ENCODE assay signal across 1 cellular context in genomic region chr11:47394322-47395224, GRCh38.
TF ChIP-seq lines count a peak whose summit lies in the region.

No MANE protein-coding gene starts in this region.

TF ChIP-seq in K562, 482 proteins besides CTCF, POLR2A, EP300 and RAD21 (continued from another document and continues in another):
- no peak for TF ChIP-seq NUFIP1 (IDR thresholded peaks at IDR 0.05; ENCODE audit: partially characterized antibody)
- peak; percentile 90 for TF ChIP-seq ZNF175 (CRISPR knock-in tag; IDR thresholded peaks at IDR 0.05; ENCODE audit: low read depth)
- TF ChIP-seq HES1 (IDR thresholded peaks at IDR 0.05; ENCODE audit: low read depth): no peak
- TF ChIP-seq U2AF1 (optimal IDR thresholded peaks at IDR 0.05; ENCODE audit: low read depth, low read length): no peak
- TF ChIP-seq ZNF239 (CRISPR knock-in tag; IDR thresholded peaks at IDR 0.05): no peak
- peak; percentile 50; the same call in 1 of the 2 replicates for TF ChIP-seq LEF1 (IDR thresholded peaks at IDR 0.05)
- no peak for TF ChIP-seq ZSCAN29 (IDR thresholded peaks at IDR 0.05)
- no peak for TF ChIP-seq POU5F1 (IDR thresholded peaks at IDR 0.05; ENCODE audit: borderline replicate concordance, low read depth, low read length, partially characterized antibody)
- TF ChIP-seq E2F8 (IDR thresholded peaks at IDR 0.05; ENCODE audit: low read depth, partially characterized antibody): no peak
- no peak for TF ChIP-seq SRSF7 (optimal IDR thresholded peaks at IDR 0.05; ENCODE audit: low read depth, low read length)
- peak; percentile 32; the same call in 1 of the 2 replicates for TF ChIP-seq GATAD2B (IDR thresholded peaks at IDR 0.05; ENCODE audit: borderline replicate concordance)
- TF ChIP-seq, protein P1, sequence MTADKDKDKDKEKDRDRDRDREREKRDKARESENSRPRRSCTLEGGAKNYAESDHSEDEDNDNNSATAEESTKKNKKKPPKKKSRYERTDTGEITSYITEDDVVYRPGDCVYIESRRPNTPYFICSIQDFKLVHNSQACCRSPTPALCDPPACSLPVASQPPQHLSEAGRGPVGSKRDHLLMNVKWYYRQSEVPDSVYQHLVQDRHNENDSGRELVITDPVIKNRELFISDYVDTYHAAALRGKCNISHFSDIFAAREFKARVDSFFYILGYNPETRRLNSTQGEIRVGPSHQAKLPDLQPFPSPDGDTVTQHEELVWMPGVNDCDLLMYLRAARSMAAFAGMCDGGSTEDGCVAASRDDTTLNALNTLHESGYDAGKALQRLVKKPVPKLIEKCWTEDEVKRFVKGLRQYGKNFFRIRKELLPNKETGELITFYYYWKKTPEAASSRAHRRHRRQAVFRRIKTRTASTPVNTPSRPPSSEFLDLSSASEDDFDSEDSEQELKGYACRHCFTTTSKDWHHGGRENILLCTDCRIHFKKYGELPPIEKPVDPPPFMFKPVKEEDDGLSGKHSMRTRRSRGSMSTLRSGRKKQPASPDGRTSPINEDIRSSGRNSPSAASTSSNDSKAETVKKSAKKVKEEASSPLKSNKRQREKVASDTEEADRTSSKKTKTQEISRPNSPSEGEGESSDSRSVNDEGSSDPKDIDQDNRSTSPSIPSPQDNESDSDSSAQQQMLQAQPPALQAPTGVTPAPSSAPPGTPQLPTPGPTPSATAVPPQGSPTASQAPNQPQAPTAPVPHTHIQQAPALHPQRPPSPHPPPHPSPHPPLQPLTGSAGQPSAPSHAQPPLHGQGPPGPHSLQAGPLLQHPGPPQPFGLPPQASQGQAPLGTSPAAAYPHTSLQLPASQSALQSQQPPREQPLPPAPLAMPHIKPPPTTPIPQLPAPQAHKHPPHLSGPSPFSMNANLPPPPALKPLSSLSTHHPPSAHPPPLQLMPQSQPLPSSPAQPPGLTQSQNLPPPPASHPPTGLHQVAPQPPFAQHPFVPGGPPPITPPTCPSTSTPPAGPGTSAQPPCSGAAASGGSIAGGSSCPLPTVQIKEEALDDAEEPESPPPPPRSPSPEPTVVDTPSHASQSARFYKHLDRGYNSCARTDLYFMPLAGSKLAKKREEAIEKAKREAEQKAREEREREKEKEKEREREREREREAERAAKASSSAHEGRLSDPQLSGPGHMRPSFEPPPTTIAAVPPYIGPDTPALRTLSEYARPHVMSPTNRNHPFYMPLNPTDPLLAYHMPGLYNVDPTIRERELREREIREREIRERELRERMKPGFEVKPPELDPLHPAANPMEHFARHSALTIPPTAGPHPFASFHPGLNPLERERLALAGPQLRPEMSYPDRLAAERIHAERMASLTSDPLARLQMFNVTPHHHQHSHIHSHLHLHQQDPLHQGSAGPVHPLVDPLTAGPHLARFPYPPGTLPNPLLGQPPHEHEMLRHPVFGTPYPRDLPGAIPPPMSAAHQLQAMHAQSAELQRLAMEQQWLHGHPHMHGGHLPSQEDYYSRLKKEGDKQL (CRISPR knock-in tag; IDR thresholded peaks at IDR 0.05; ENCODE audit: borderline replicate concordance): no peak
- no peak for TF ChIP-seq NFE2L1 (tag; IDR thresholded peaks at IDR 0.05; ENCODE audit: borderline replicate concordance, low read depth)
- no peak for TF ChIP-seq HDAC6 (IDR thresholded peaks at IDR 0.05; ENCODE audit: low read depth, low read length)
- TF ChIP-seq BRD4 (IDR thresholded peaks at IDR 0.05): peak; percentile 79; the same call in 1 of the 2 replicates
- TF ChIP-seq, protein P2, sequence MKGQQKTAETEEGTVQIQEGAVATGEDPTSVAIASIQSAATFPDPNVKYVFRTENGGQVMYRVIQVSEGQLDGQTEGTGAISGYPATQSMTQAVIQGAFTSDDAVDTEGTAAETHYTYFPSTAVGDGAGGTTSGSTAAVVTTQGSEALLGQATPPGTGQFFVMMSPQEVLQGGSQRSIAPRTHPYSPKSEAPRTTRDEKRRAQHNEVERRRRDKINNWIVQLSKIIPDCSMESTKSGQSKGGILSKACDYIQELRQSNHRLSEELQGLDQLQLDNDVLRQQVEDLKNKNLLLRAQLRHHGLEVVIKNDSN (CRISPR knock-in tag; IDR thresholded peaks at IDR 0.05): no peak
- TF ChIP-seq NR1H2 (CRISPR knock-in tag; IDR thresholded peaks at IDR 0.05): no peak
- no peak for TF ChIP-seq HNRNPK (IDR thresholded peaks at IDR 0.05; ENCODE audit: low read depth, low read length, poor library complexity, severe bottlenecking)
- no peak for TF ChIP-seq SMAD1 (IDR thresholded peaks at IDR 0.05; ENCODE audit: low read depth, low read length, partially characterized antibody)
- TF ChIP-seq BMI1 (IDR thresholded peaks at IDR 0.05; ENCODE audit: low read length): no peak
- no peak for TF ChIP-seq CTBP1 (IDR thresholded peaks at IDR 0.05; ENCODE audit: borderline replicate concordance)
- TF ChIP-seq, protein P3, sequence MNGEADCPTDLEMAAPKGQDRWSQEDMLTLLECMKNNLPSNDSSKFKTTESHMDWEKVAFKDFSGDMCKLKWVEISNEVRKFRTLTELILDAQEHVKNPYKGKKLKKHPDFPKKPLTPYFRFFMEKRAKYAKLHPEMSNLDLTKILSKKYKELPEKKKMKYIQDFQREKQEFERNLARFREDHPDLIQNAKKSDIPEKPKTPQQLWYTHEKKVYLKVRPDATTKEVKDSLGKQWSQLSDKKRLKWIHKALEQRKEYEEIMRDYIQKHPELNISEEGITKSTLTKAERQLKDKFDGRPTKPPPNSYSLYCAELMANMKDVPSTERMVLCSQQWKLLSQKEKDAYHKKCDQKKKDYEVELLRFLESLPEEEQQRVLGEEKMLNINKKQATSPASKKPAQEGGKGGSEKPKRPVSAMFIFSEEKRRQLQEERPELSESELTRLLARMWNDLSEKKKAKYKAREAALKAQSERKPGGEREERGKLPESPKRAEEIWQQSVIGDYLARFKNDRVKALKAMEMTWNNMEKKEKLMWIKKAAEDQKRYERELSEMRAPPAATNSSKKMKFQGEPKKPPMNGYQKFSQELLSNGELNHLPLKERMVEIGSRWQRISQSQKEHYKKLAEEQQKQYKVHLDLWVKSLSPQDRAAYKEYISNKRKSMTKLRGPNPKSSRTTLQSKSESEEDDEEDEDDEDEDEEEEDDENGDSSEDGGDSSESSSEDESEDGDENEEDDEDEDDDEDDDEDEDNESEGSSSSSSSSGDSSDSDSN (IDR thresholded peaks at IDR 0.05; ENCODE audit: borderline replicate concordance in 1 of 2, low read depth in 2 of 2, low read length in 2 of 2): 0 out of 4 replicates have a peak, but pooled peaks of 1 of the 2 experiments have one; percentile 60
- TF ChIP-seq ZBTB1 (CRISPR knock-in tag; IDR thresholded peaks at IDR 0.05; ENCODE audit: borderline replicate concordance, low read depth): peak; percentile 77; the same call in 1 of the 2 replicates
- TF ChIP-seq SMAD4 (CRISPR knock-in tag; conservative IDR thresholded peaks at IDR 0.05): peak; percentile 90
- TF ChIP-seq ZNF224 (CRISPR knock-in tag; IDR thresholded peaks at IDR 0.05): no peak
- no peak for TF ChIP-seq SNIP1 (IDR thresholded peaks at IDR 0.05; ENCODE audit: low read depth)
- TF ChIP-seq, protein P4, sequence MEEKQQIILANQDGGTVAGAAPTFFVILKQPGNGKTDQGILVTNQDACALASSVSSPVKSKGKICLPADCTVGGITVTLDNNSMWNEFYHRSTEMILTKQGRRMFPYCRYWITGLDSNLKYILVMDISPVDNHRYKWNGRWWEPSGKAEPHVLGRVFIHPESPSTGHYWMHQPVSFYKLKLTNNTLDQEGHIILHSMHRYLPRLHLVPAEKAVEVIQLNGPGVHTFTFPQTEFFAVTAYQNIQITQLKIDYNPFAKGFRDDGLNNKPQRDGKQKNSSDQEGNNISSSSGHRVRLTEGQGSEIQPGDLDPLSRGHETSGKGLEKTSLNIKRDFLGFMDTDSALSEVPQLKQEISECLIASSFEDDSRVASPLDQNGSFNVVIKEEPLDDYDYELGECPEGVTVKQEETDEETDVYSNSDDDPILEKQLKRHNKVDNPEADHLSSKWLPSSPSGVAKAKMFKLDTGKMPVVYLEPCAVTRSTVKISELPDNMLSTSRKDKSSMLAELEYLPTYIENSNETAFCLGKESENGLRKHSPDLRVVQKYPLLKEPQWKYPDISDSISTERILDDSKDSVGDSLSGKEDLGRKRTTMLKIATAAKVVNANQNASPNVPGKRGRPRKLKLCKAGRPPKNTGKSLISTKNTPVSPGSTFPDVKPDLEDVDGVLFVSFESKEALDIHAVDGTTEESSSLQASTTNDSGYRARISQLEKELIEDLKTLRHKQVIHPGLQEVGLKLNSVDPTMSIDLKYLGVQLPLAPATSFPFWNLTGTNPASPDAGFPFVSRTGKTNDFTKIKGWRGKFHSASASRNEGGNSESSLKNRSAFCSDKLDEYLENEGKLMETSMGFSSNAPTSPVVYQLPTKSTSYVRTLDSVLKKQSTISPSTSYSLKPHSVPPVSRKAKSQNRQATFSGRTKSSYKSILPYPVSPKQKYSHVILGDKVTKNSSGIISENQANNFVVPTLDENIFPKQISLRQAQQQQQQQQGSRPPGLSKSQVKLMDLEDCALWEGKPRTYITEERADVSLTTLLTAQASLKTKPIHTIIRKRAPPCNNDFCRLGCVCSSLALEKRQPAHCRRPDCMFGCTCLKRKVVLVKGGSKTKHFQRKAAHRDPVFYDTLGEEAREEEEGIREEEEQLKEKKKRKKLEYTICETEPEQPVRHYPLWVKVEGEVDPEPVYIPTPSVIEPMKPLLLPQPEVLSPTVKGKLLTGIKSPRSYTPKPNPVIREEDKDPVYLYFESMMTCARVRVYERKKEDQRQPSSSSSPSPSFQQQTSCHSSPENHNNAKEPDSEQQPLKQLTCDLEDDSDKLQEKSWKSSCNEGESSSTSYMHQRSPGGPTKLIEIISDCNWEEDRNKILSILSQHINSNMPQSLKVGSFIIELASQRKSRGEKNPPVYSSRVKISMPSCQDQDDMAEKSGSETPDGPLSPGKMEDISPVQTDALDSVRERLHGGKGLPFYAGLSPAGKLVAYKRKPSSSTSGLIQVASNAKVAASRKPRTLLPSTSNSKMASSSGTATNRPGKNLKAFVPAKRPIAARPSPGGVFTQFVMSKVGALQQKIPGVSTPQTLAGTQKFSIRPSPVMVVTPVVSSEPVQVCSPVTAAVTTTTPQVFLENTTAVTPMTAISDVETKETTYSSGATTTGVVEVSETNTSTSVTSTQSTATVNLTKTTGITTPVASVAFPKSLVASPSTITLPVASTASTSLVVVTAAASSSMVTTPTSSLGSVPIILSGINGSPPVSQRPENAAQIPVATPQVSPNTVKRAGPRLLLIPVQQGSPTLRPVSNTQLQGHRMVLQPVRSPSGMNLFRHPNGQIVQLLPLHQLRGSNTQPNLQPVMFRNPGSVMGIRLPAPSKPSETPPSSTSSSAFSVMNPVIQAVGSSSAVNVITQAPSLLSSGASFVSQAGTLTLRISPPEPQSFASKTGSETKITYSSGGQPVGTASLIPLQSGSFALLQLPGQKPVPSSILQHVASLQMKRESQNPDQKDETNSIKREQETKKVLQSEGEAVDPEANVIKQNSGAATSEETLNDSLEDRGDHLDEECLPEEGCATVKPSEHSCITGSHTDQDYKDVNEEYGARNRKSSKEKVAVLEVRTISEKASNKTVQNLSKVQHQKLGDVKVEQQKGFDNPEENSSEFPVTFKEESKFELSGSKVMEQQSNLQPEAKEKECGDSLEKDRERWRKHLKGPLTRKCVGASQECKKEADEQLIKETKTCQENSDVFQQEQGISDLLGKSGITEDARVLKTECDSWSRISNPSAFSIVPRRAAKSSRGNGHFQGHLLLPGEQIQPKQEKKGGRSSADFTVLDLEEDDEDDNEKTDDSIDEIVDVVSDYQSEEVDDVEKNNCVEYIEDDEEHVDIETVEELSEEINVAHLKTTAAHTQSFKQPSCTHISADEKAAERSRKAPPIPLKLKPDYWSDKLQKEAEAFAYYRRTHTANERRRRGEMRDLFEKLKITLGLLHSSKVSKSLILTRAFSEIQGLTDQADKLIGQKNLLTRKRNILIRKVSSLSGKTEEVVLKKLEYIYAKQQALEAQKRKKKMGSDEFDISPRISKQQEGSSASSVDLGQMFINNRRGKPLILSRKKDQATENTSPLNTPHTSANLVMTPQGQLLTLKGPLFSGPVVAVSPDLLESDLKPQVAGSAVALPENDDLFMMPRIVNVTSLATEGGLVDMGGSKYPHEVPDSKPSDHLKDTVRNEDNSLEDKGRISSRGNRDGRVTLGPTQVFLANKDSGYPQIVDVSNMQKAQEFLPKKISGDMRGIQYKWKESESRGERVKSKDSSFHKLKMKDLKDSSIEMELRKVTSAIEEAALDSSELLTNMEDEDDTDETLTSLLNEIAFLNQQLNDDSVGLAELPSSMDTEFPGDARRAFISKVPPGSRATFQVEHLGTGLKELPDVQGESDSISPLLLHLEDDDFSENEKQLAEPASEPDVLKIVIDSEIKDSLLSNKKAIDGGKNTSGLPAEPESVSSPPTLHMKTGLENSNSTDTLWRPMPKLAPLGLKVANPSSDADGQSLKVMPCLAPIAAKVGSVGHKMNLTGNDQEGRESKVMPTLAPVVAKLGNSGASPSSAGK (IDR thresholded peaks at IDR 0.05): peak; percentile 56
- no peak for TF ChIP-seq NFIC (IDR thresholded peaks at IDR 0.05)
- peak; percentile 61 for TF ChIP-seq CXXC5 (CRISPR knock-in tag; IDR thresholded peaks at IDR 0.05)
- TF ChIP-seq SPI1 (IDR thresholded peaks at IDR 0.05; ENCODE audit: borderline replicate concordance, low read depth, low read length): peak; percentile 96
- 0 out of 4 replicates have a peak, but pooled peaks of 1 of the 2 experiments have one; percentile 47 for TF ChIP-seq ETV6 (IDR thresholded peaks at IDR 0.05; ENCODE audit: borderline replicate concordance in 1 of 2, low read depth in 2 of 2, low read length in 1 of 2)
- no peak for TF ChIP-seq ETV6 (CRISPR knock-in tag; IDR thresholded peaks at IDR 0.05; ENCODE audit: borderline replicate concordance)
- peak; percentile 56 for TF ChIP-seq TAF1 (IDR thresholded peaks at IDR 0.05; ENCODE audit: control insufficient read depth, extremely low read depth, insufficient read depth, low read length, severe bottlenecking)
